26 cellular contexts compared by ENCODE assay signal in genomic region chr6:165762876-165763275, GRCh38.
"Had no signal": no experiment of that assay in that cellular context is flagged by ENCODE, and none has a peak within 500 bp of the region (broad histone marks: within the 10 kb centered on the region; RNA-seq: fewer than 3 reads in every experiment).

No MANE protein-coding gene starts in this region.

- DNase-seq: dorsolateral prefrontal cortex; effector CD4-positive, alpha-beta T cell; kidney; left lung; mesenchymal stem cell; mucosa of descending colon; naive B cell; stimulated activated CD4-positive, alpha-beta T cell treated with anti-CD3 and anti-CD28 coated beads, Interleukin-12 subunit alpha, Interleukin-12 subunit beta, amount 100 ng/mL, for 4 hours; stimulated activated CD4-positive, alpha-beta T cell treated with anti-CD3 and anti-CD28 coated beads, Interleukin-2, amount 100 ng/mL, for 24 hours; stimulated activated CD4-positive, alpha-beta T cell treated with anti-CD3 and anti-CD28 coated beads, Interleukin-4, amount 100 ng/mL, for 24 hours; stimulated activated naive CD4-positive, alpha-beta T cell treated with Interleukin-2 at 50 U/mL for 16 hours; stomach; substantia nigra; testis; tibial artery had no signal

- H3K9me3 ChIP-seq: prostate gland, testis had no signal

- H3K36me3 ChIP-seq: left lung, prostate gland, right atrium auricular region, stomach, tibial artery had no signal

- H3K4me3 ChIP-seq: dorsolateral prefrontal cortex, left lung, mucosa of descending colon, prostate gland, right atrium auricular region, smooth muscle cell, stomach, testis, tibial artery had no signal

- ATAC-seq: esophagus mucosa; left lung; mucosa of descending colon; natural killer cell treated with Interleukin-12 subunit alpha and Interleukin-12 subunit beta and Interleukin-15 and Interleukin-18, amount 100 ng/mL, for 72 hours; sciatic nerve; stimulated activated effector memory CD8-positive, alpha-beta T cell treated with anti-CD3 and anti-CD28 coated beads, Interleukin-12 subunit alpha, Interleukin-12 subunit beta, amount 100 ng/mL, for 72 hours had no signal

- H3K36me3 Mint-ChIP-seq: mesothelial cell of epicardium; natural killer cell treated with Interleukin-12 subunit alpha and Interleukin-12 subunit beta and Interleukin-15 and Interleukin-18, amount 100 ng/mL, for 72 hours; stimulated activated effector memory CD8-positive, alpha-beta T cell treated with anti-CD3 and anti-CD28 coated beads, Interleukin-12 subunit alpha, Interleukin-12 subunit beta, amount 100 ng/mL, for 72 hours; type B pancreatic cell had no signal

- H3K27me3 Mint-ChIP-seq: type B pancreatic cell had no signal

- H3K27ac ChIP-seq: dorsolateral prefrontal cortex, epithelial cell of prostate, left lung, prostate gland, right atrium auricular region, stomach, testis, tibial artery had no signal

- H3K4me3 Mint-ChIP-seq: mesothelial cell of epicardium; naive B cell; natural killer cell treated with Interleukin-12 subunit alpha and Interleukin-12 subunit beta and Interleukin-15 and Interleukin-18, amount 100 ng/mL, for 72 hours; neural crest cell; stimulated activated effector memory CD8-positive, alpha-beta T cell treated with anti-CD3 and anti-CD28 coated beads, Interleukin-12 subunit alpha, Interleukin-12 subunit beta, amount 100 ng/mL, for 72 hours; type B pancreatic cell had no signal

- H3K27ac Mint-ChIP-seq: mesothelial cell of epicardium; naive B cell; natural killer cell treated with Interleukin-12 subunit alpha and Interleukin-12 subunit beta and Interleukin-15 and Interleukin-18, amount 100 ng/mL, for 72 hours; stimulated activated effector memory CD8-positive, alpha-beta T cell treated with anti-CD3 and anti-CD28 coated beads, Interleukin-12 subunit alpha, Interleukin-12 subunit beta, amount 100 ng/mL, for 72 hours; type B pancreatic cell had no signal

- H3K27me3 ChIP-seq: dorsolateral prefrontal cortex, left lung, right atrium auricular region, stomach, testis, tibial artery had no signal

- H3K4me1 ChIP-seq: prostate gland, stomach, testis, tibial artery had no signal

- H3K4me2 ChIP-seq: smooth muscle cell had no signal

- H3K4me1 Mint-ChIP-seq: naive B cell; stimulated activated effector memory CD8-positive, alpha-beta T cell treated with anti-CD3 and anti-CD28 coated beads, Interleukin-12 subunit alpha, Interleukin-12 subunit beta, amount 100 ng/mL, for 72 hours had no signal
